ENCODE assay signal across 9 cellular contexts in genomic region chr9:137303031-137303892, GRCh38. TPM values are rescaled to one million over a fixed set of nuclear protein-coding genes. Genes with fewer than 3 reads are reported as not detected.
DNase-seq lines count a peak whose midpoint lies in the region; ATAC-seq and TF ChIP-seq lines count a peak whose summit lies in the region.
"Had no signal": no experiment of that assay in that cellular context is flagged by ENCODE, and none has a peak within 500 bp of the region (broad histone marks: within the 10 kb centered on the region; RNA-seq: fewer than 3 reads in every experiment).

No MANE protein-coding gene starts in this region.

- H3K4me3 Mint-ChIP-seq in activated CD8-positive, alpha-beta T cell treated with anti-CD3 and anti-CD28 coated beads, Interleukin-2, amount 10 ng/mL, durations not matched to agents 7 days and 5 days, result peak overlapping the region; percentile 15
- no peak overlapping the region for H3K4me3 Mint-ChIP-seq in activated CD8-positive, alpha-beta T cell treated with anti-CD3 and anti-CD28 coated beads for 36 hours

- H3K27ac Mint-ChIP-seq in activated CD8-positive, alpha-beta T cell treated with anti-CD3 and anti-CD28 coated beads, Interleukin-2, amount 10 ng/mL, durations not matched to agents 7 days and 5 days, result no peak overlapping the region
- H3K27ac Mint-ChIP-seq in activated CD8-positive, alpha-beta T cell treated with anti-CD3 and anti-CD28 coated beads for 36 hours, result no peak overlapping the region

- peaks cover 20% of the 10 kb centered on the region for H3K27me3 Mint-ChIP-seq in activated CD8-positive, alpha-beta T cell treated with anti-CD3 and anti-CD28 coated beads, Interleukin-2, amount 10 ng/mL, durations not matched to agents 7 days and 5 days (ENCODE audit: low read depth)
- H3K27me3 Mint-ChIP-seq in activated CD8-positive, alpha-beta T cell treated with anti-CD3 and anti-CD28 coated beads for 36 hours, result peaks cover 13% of the 10 kb centered on the region

- no peaks in the 10 kb centered on the region for H3K36me3 ChIP-seq in body of pancreas (replicated peaks in 1 of 2; ENCODE audit: insufficient read depth in 1 of 2, low read depth in 2 of 2)
- H3K36me3 ChIP-seq in tibial artery, result no peaks in the 10 kb centered on the region

- intact Hi-C loops in activated CD8-positive, alpha-beta T cell treated with anti-CD3 and anti-CD28 coated beads for 36 hours (cut with micrococcal nuclease), result loop anchor here (10.0 kb wide), 1 partner anchor 222 kb away; no protein-coding TSS in a partner anchor
- intact Hi-C loops in body of pancreas (cut with DNase I), result no loop called here
- intact Hi-C loops in lower leg skin (cut with DNase I; ENCODE audit: low total_unique reads), result no loop called here
- intact Hi-C loops in tibial artery (cut with DNase I; ENCODE audit: low total_unique reads), result no loop called here

- no peaks in the 10 kb centered on the region for H3K9me3 Mint-ChIP-seq in activated CD8-positive, alpha-beta T cell treated with anti-CD3 and anti-CD28 coated beads, Interleukin-2, amount 10 ng/mL, durations not matched to agents 7 days and 5 days (ENCODE audit: insufficient read depth)
- H3K9me3 Mint-ChIP-seq in activated CD8-positive, alpha-beta T cell treated with anti-CD3 and anti-CD28 coated beads for 36 hours, result no peaks in the 10 kb centered on the region

- no peak for TF ChIP-seq CTCF in activated CD8-positive, alpha-beta T cell treated with anti-CD3 and anti-CD28 coated beads for 36 hours (IDR thresholded peaks at IDR 0.05)
- no peak for TF ChIP-seq CTCF in body of pancreas (IDR thresholded peaks at IDR 0.05)
- no peak for TF ChIP-seq CTCF in lower leg skin (IDR thresholded peaks at IDR 0.05)
- no peak for TF ChIP-seq CTCF in tibial artery (IDR thresholded peaks at IDR 0.05)

- POLR2A ChIA-PET in activated CD8-positive, alpha-beta T cell treated with anti-CD3 and anti-CD28 coated beads, Interleukin-2, amount 10 ng/mL, durations not matched to agents 7 days and 5 days (lab: Charles Lee), result interaction anchor here (1.1 to 1.6 kb wide), 3 partner anchors 10 to 144 kb away, joined by 3 to 8 read pairs (median 3); no protein-coding TSS in a partner anchor
- POLR2A ChIA-PET in activated CD8-positive, alpha-beta T cell treated with anti-CD3 and anti-CD28 coated beads for 36 hours (lab: Charles Lee), result interaction anchor here (1.0 to 1.9 kb wide), 4 partner anchors 21 to 120 kb away, joined by 3 to 5 read pairs (median 3); partner anchors contain the start of genes EXD3 and NOXA1

- H3K27ac ChIP-seq in body of pancreas, result peak overlapping the region; percentile 95 to 99 (median 96)
- H3K27ac ChIP-seq in tibial artery, result peak overlapping the region; percentile 35 to 38

- WGBS in body of pancreas, 2 donors, result 57 to 69% methylated on average over 7 to 27 of the region's 27 CpGs
- WGBS in lower leg skin, 2 donors, result 26 to 37% methylated on average over 16 to 24 of the region's 27 CpGs

- H3K4me3 ChIP-seq in body of pancreas (no peak overlapping the region), lower leg skin (ENCODE audit: low read depth, poor library complexity, severe bottlenecking) (peak overlapping the region; percentile 9), tibial artery (peak overlapping the region; percentile 38 to 41)

- no peaks in the 10 kb centered on the region for H3K36me3 Mint-ChIP-seq in activated CD8-positive, alpha-beta T cell treated with anti-CD3 and anti-CD28 coated beads, Interleukin-2, amount 10 ng/mL, durations not matched to agents 7 days and 5 days (ENCODE audit: low read depth)
- H3K36me3 Mint-ChIP-seq in activated CD8-positive, alpha-beta T cell treated with anti-CD3 and anti-CD28 coated beads for 36 hours (ENCODE audit: low read depth), result no peaks in the 10 kb centered on the region

- DNase-seq in activated CD8-positive, alpha-beta T cell treated with anti-CD3 and anti-CD28 coated beads, Interleukin-2, amount 10 ng/mL, durations not matched to agents 7 days and 5 days, result no peak
- DNase-seq in activated CD8-positive, alpha-beta T cell treated with anti-CD3 and anti-CD28 coated beads for 36 hours, result no peak
- peak in 3 of 4 donors; percentile 17 to 23 (median 20) for DNase-seq in body of pancreas
- peak in 1 of 2 donors; percentile 85 for DNase-seq in lower leg skin (ENCODE audit: low spot score in 2 of 2)
- peak in 1 of 2 donors; percentile 64 for DNase-seq in tibial artery
- DNase-seq in NK-92 treated with Interleukin-12 subunit alpha and Interleukin-12 subunit beta, amount 100 ng/mL, for 24 hours (lab: John Stamatoyannopoulos, UW), result no peak
- DNase-seq in Kasumi-1 (lab: John Stamatoyannopoulos, UW), result no peak
- no peak for DNase-seq in stimulated activated CD4-positive, alpha-beta T cell treated with anti-CD3 and anti-CD28 coated beads, Interleukin-1b, Interleukin-23, amount 100 ng/mL, for 48 hours

- CTCF ChIA-PET in activated CD8-positive, alpha-beta T cell treated with anti-CD3 and anti-CD28 coated beads, Interleukin-2, amount 10 ng/mL, durations not matched to agents 7 days and 5 days (lab: Charles Lee), result interaction anchor here (1.0 to 2.2 kb wide), 3 partner anchors 14 to 120 kb away, joined by 3 to 12 read pairs (median 8); partner anchors contain the start of genes EXD3 and NOXA1
- CTCF ChIA-PET in activated CD8-positive, alpha-beta T cell treated with anti-CD3 and anti-CD28 coated beads for 36 hours (lab: Charles Lee), result interaction anchor here (0.9 to 2.4 kb wide), 7 partner anchors 67 to 232 kb away, joined by 3 to 8 read pairs (median 4); partner anchors contain the start of genes EXD3 and NOXA1

- H3K4me1 ChIP-seq in body of pancreas, result peaks cover 84% of the 10 kb centered on the region
- peaks cover 4 to 83% (median 49%) of the 10 kb centered on the region in 4 donors for H3K4me1 ChIP-seq in tibial artery

- no peak for TF ChIP-seq POLR2A in body of pancreas (IDR thresholded peaks at IDR 0.05)
- no peak for TF ChIP-seq POLR2A in lower leg skin (IDR thresholded peaks at IDR 0.05)

- ATAC-seq in activated CD8-positive, alpha-beta T cell treated with anti-CD3 and anti-CD28 coated beads, Interleukin-2, amount 10 ng/mL, durations not matched to agents 7 days and 5 days, result no peak
- no peak for ATAC-seq in activated CD8-positive, alpha-beta T cell treated with anti-CD3 and anti-CD28 coated beads for 36 hours
- no peak for ATAC-seq in body of pancreas

- H3K9me3 ChIP-seq in body of pancreas, result no peaks in the 10 kb centered on the region
- no peaks in the 10 kb centered on the region for H3K9me3 ChIP-seq in tibial artery

- H3K27me3 ChIP-seq in body of pancreas (no peaks in the 10 kb centered on the region), tibial artery (peaks cover 10 to 94% of the 10 kb centered on the region in 2 donors)

- H3K4me1 Mint-ChIP-seq in activated CD8-positive, alpha-beta T cell treated with anti-CD3 and anti-CD28 coated beads, Interleukin-2, amount 10 ng/mL, durations not matched to agents 7 days and 5 days (ENCODE audit: low read depth), result peaks cover 31% of the 10 kb centered on the region
- peaks cover 17% of the 10 kb centered on the region for H3K4me1 Mint-ChIP-seq in activated CD8-positive, alpha-beta T cell treated with anti-CD3 and anti-CD28 coated beads for 36 hours (ENCODE audit: low read depth)

RNA-seq across cellular contexts. Expression of gene NRARP, which starts 1.2 kb away (rescaled TPM):
- total RNA-seq in activated CD8-positive, alpha-beta T cell treated with anti-CD3 and anti-CD28 coated beads, Interleukin-2, amount 10 ng/mL, durations not matched to agents 7 days and 5 days, result 1 to 10 TPM; 1.4 to 1.5 TPM
- total RNA-seq in activated CD8-positive, alpha-beta T cell treated with anti-CD3 and anti-CD28 coated beads for 36 hours, result 1 to 10 TPM; 3.3 to 4.4 TPM
- total RNA-seq in body of pancreas (10 to 100 TPM; 18.4 to 24.4 TPM), lower leg skin (10 to 100 TPM; 28.5 to 49.2 (median 41.0) TPM)

RNA-seq across cellular contexts. Expression of gene TOR4A, which starts 25.7 kb away (rescaled TPM):
- total RNA-seq in activated CD8-positive, alpha-beta T cell treated with anti-CD3 and anti-CD28 coated beads, Interleukin-2, amount 10 ng/mL, durations not matched to agents 7 days and 5 days, result 1 to 10 TPM; 6.6 to 7.0 TPM
- 1 to 10 TPM; 2.9 to 3.0 TPM for total RNA-seq in activated CD8-positive, alpha-beta T cell treated with anti-CD3 and anti-CD28 coated beads for 36 hours
- total RNA-seq in body of pancreas (10 to 100 TPM in 1 of 2 donors, 1 to 10 TPM in 1; 9.9 to 12.2 TPM), lower leg skin (1 to 10 TPM; 4.9 to 7.4 (median 5.6) TPM)

RNA-seq across cellular contexts. Expression of gene NELFB, which starts 48.1 kb away (rescaled TPM):
- 10 to 100 TPM; 68.6 to 68.8 TPM for total RNA-seq in activated CD8-positive, alpha-beta T cell treated with anti-CD3 and anti-CD28 coated beads, Interleukin-2, amount 10 ng/mL, durations not matched to agents 7 days and 5 days
- 10 to 100 TPM; 50.9 to 54.3 TPM for total RNA-seq in activated CD8-positive, alpha-beta T cell treated with anti-CD3 and anti-CD28 coated beads for 36 hours
- total RNA-seq in body of pancreas (10 to 100 TPM; 31.3 to 34.2 TPM), lower leg skin (10 to 100 TPM; 40.7 to 52.7 (median 49.9) TPM)

RNA-seq across cellular contexts. Expression of gene STPG3, which starts 52.2 kb away (rescaled TPM):
- total RNA-seq in activated CD8-positive, alpha-beta T cell treated with anti-CD3 and anti-CD28 coated beads, Interleukin-2, amount 10 ng/mL, durations not matched to agents 7 days and 5 days, result not detected
- total RNA-seq in activated CD8-positive, alpha-beta T cell treated with anti-CD3 and anti-CD28 coated beads for 36 hours, result not detected
- not detected for total RNA-seq in body of pancreas
- total RNA-seq in lower leg skin, result not detected
- total RNA-seq: kidney epithelial cell had no signal

Comparison
In these comparisons a context has a peak if more than half of its experiments do, and no peak if none do; other contexts are left out.
1. DNase-seq: peak in body of pancreas (3 of 4); none in activated CD8-positive, alpha-beta T cell treated with anti-CD3 and anti-CD28 coated beads, Interleukin-2, amount 10 ng/mL, durations not matched to agents 7 days and 5 days (single experiment), activated CD8-positive, alpha-beta T cell treated with anti-CD3 and anti-CD28 coated beads for 36 hours (single experiment), NK-92 treated with Interleukin-12 subunit alpha and Interleukin-12 subunit beta, amount 100 ng/mL, for 24 hours (single experiment), Kasumi-1 (0 of 2) and stimulated activated CD4-positive, alpha-beta T cell treated with anti-CD3 and anti-CD28 coated beads, Interleukin-1b, Interleukin-23, amount 100 ng/mL, for 48 hours (single experiment).
2. H3K4me3 ChIP-seq: peak in lower leg skin (single experiment) and tibial artery (2 of 2); none in body of pancreas (0 of 2).